15 cellular contexts compared by ENCODE assay signal in genomic region chr2:204274991-204275390, GRCh38.
"Had no signal": no experiment of that assay in that cellular context is flagged by ENCODE, and none has a peak within 500 bp of the region (broad histone marks: within the 10 kb centered on the region; RNA-seq: fewer than 3 reads in every experiment).

No MANE protein-coding gene starts in this region.

- H3K27ac Mint-ChIP-seq: activated CD4-positive, alpha-beta T cell treated with anti-CD3 and anti-CD28 coated beads, Interleukin-2, amount 10 ng/mL, durations not matched to agents 7 days and 5 days; activated T-helper 2 cell treated with anti-CD3 and anti-CD28 coated beads, Interferon-gamma antibody, Interleukin-2, Interleukin-4, amounts not matched to agents 10 μg/mL and 5 μg/mL and 100 μg/mL, durations not matched to agents 14 hours and 24 hours and 36 hours; stimulated activated naive CD8-positive, alpha-beta T cell treated with anti-CD3 and anti-CD28 coated beads, Interleukin-15, amount 100 ng/mL, for 72 hours had no signal

- DNase-seq: activated CD4-positive, alpha-beta T cell treated with anti-CD3 and anti-CD28 coated beads, Interleukin-2, amount 10 ng/mL, durations not matched to agents 7 days and 5 days; activated CD4-positive, CD25-positive, alpha-beta regulatory T cell; activated CD8-positive, alpha-beta memory T cell treated with anti-CD3 and anti-CD28 coated beads for 24 hours; activated naive CD4-positive, alpha-beta T cell treated with anti-CD3 and anti-CD28 coated beads, Interleukin-2, amount 50 U/mL, for 16 hours; brain microvascular endothelial cell; esophagus squamous epithelium; foreskin fibroblast; left cardiac atrium; stimulated activated CD4-positive, alpha-beta T cell treated with anti-CD3 and anti-CD28 coated beads, Interleukin-15, amount 100 ng/mL, for 24 hours; stimulated activated CD4-positive, alpha-beta T cell treated with anti-CD3 and anti-CD28 coated beads, Interleukin-4, amount 100 ng/mL, for 24 hours; stimulated activated naive CD8-positive, alpha-beta T cell treated with anti-CD3 and anti-CD28 coated beads, Interleukin-15, amount 100 ng/mL, for 72 hours; thyroid gland; uterus had no signal

- ATAC-seq: left cardiac atrium; stimulated activated naive CD8-positive, alpha-beta T cell treated with anti-CD3 and anti-CD28 coated beads, Interleukin-15, amount 100 ng/mL, for 72 hours had no signal

- H3K4me3 Mint-ChIP-seq: activated CD4-positive, alpha-beta T cell treated with anti-CD3 and anti-CD28 coated beads, Interleukin-2, amount 10 ng/mL, durations not matched to agents 7 days and 5 days; nephron; stimulated activated naive CD8-positive, alpha-beta T cell treated with anti-CD3 and anti-CD28 coated beads, Interleukin-15, amount 100 ng/mL, for 72 hours had no signal

- H3K4me1 Mint-ChIP-seq: activated CD4-positive, alpha-beta T cell treated with anti-CD3 and anti-CD28 coated beads, Interleukin-2, amount 10 ng/mL, durations not matched to agents 7 days and 5 days; stimulated activated naive CD8-positive, alpha-beta T cell treated with anti-CD3 and anti-CD28 coated beads, Interleukin-15, amount 100 ng/mL, for 72 hours had no signal
